Comparison of ENCODE assay signal across 10 cellular contexts in genomic region chr1:22941257-22941656, GRCh38. TPM values are rescaled to one million over a fixed set of nuclear protein-coding genes. Genes with fewer than 3 reads are reported as not detected.
"Had no signal": no experiment of that assay in that cellular context is flagged by ENCODE, and none has a peak within 500 bp of the region (broad histone marks: within the 10 kb centered on the region; RNA-seq: fewer than 3 reads in every experiment).

No MANE protein-coding gene starts in this region.

- H3K4me3 ChIP-seq: GM23248, HAP-1 had no signal

- DNase-seq: GM23248, GOT3, H7, IMR-90, KBM-7 had no signal

- H3K4me1 ChIP-seq: HAP-1 had no signal

- H3K27ac ChIP-seq: GM23248, KMS-11 had no signal

- H3K36me3 ChIP-seq: HAP-1 had no signal

- ATAC-seq: HCT116 had no signal

- H3K9ac ChIP-seq: GM23248, KMS-11 had no signal

RNA-seq across cellular contexts. Expression of gene LACTBL1, which starts 31.4 kb away (rescaled TPM):
- total RNA-seq: GM23248, H4, H7, HT-29, IMR-90 had no signal
- polyA plus RNA-seq: GM23248, IMR-90 had no signal
